In the genomic region with DNA sequence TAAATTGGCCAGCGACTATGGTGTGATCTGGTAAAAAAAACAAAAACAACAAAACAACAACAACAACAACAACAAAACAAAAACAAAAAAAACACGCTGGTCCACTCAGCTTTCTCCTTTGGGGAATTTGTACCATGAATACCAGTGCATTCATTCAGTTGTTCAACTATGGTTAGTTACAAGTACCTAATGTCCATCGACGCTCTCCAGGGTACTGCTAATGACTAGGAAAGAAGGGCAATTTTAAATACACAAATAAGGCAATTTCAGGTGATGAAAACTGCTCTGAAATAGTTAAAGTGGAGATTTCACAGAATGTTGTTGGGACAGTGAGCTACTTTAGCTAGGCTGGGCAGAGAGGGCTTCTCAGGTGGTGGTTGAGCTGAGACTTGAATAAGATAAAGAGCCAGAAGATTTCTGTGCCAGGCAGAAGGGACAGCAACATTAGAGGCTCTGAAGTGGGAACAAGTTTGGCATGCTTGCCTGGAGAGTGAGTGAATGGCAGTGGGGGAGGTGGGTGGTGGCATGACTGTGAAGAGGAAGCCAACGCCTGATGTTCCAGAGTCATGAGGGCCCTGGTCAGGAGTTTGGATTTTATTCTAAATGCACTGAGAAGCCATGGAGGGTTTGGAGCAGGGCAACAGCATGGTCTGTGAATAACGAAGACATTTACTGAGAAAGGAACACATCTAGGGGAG, we compare ENCODE assay signal across 20 cellular contexts. TPM values are rescaled to one million over a fixed set of nuclear protein-coding genes. Genes with fewer than 3 reads are reported as not detected.
DNase-seq lines count a peak whose midpoint lies in the region; ATAC-seq, FAIRE-seq and TF ChIP-seq lines count a peak whose summit lies in the region.
"Had no signal": no experiment of that assay in that cellular context is flagged by ENCODE, and none has a peak within 500 bp of the region (broad histone marks: within the 10 kb centered on the region; RNA-seq: fewer than 3 reads in every experiment).

No MANE protein-coding gene starts in this region.

- intact Hi-C loops in GM12878 (cut with micrococcal nuclease; ENCODE audit: unreplicated experiment) = no loop called here
- intact Hi-C loops in stomach (cut with DNase I; ENCODE audit: low total_unique reads) = no loop called here
- intact Hi-C loops in sciatic nerve (cut with DNase I) = no loop called here

- no peaks in the 10 kb centered on the region for H3K9me3 ChIP-seq in A549
- no peaks in the 10 kb centered on the region for H3K9me3 ChIP-seq in GM23248 (ENCODE audit: low read depth)
- H3K9me3 ChIP-seq in GM12878 (replicated peaks; ENCODE audit: control insufficient read depth, insufficient read depth, low read length) = no peaks in the 10 kb centered on the region
- H3K9me3 ChIP-seq in stomach = no peaks in the 10 kb centered on the region
- H3K9me3 ChIP-seq: Peyer's patch had no signal

- FAIRE-seq in A549 (lab: Jason Lieb, UNC) (no peak), GM12878 (lab: Jason Lieb, UNC) (no peak)
- FAIRE-seq: G401.6, HTR-8/SVneo had no signal

- TF ChIP-seq EP300 in A549 (IDR thresholded peaks at IDR 0.05) (no peak), GM12878 (IDR thresholded peaks at IDR 0.05; ENCODE audit: borderline replicate concordance in 1 of 2, control insufficient read depth in 1 of 2, low read depth in 2 of 2, low read length in 2 of 2) (no peak), stomach (IDR thresholded peaks at IDR 0.05) (no peak)

- H3K4me3 ChIP-seq in A549 = no peak overlapping the region
- no peak overlapping the region for H3K4me3 ChIP-seq in GM23248
- H3K4me3 ChIP-seq in GM12878 = no peak overlapping the region
- no peak overlapping the region for H3K4me3 ChIP-seq in fibroblast of pulmonary artery (replicated peaks; ENCODE audit: low read depth, low read length)
- no peak overlapping the region for H3K4me3 ChIP-seq in stomach
- H3K4me3 ChIP-seq: Peyer's patch had no signal

- RAD21 ChIA-PET in GM12878 (lab: Charles Lee; ENCODE audit: unreplicated experiment) = interaction anchor here (0.5 kb wide), 1 partner anchor 176 kb away, joined by 4 read pairs; no protein-coding TSS in a partner anchor

- H4K20me1 ChIP-seq in GM23248 (ENCODE audit: insufficient read depth) = no peaks in the 10 kb centered on the region
- no peaks in the 10 kb centered on the region for H4K20me1 ChIP-seq in GM12878 (ENCODE audit: control insufficient read depth, insufficient read depth)

- POLR2A ChIA-PET in A549 (lab: Yijun Ruan, JAX) (interaction anchor here (1.5 kb wide), 1 partner anchor 11 kb away, joined by 4 read pairs; no protein-coding TSS in a partner anchor), GM12878 (lab: Charles Lee) (no interaction called here)

- H3K27ac ChIP-seq in A549 (no peak overlapping the region), GM23248 (no peak overlapping the region), GM12878 (ENCODE audit: control insufficient read depth, insufficient read depth) (no peak overlapping the region), stomach (no peak overlapping the region)
- H3K27ac ChIP-seq: Peyer's patch had no signal

- DNase-seq in A549 (ENCODE audit: low read depth in 1 of 2, low spot score in 1 of 2) (no peak), GM23248 (peak; percentile 47), GM12878 (ENCODE audit: low read depth, low spot score) (no peak), fibroblast of pulmonary artery (ENCODE audit: low read depth) (peak; percentile 34), stomach (no peak), activated gamma-delta T cell (lab: John Stamatoyannopoulos, UW) (no peak), sciatic nerve (ENCODE audit: low spot score) (no peak), Ammon's horn (ENCODE audit: low spot score) (no peak)
- DNase-seq: DND-41, HCEC 1CT, NCI-H1092 treated with DMSO at 0.1 percent for 48 hours, NCI-H146, NCI-H2029 treated with DMSO at 0.1 percent for 48 hours, NCI-H2171 treated with DMSO at 0.1 percent for 48 hours, NCI-H446 treated with DMSO at 0.1 percent for 48 hours, NCI-H69, Peyer's patch, SHP77 had no signal

- H3K9ac ChIP-seq in GM23248 (no peak overlapping the region), GM12878 (ENCODE audit: control insufficient read depth, insufficient read depth, low read length) (no peak overlapping the region)

- ATAC-seq in A549 = no peak
- no peak for ATAC-seq in GM12878
- no peak for ATAC-seq in sciatic nerve

- SMC1A ChIA-PET in GM12878 (lab: Charles Lee; ENCODE audit: uncharacterized antibody, unreplicated experiment) = interaction anchor here (0.6 to 1.4 kb wide), 3 partner anchors 12 to 372 kb away, joined by 4 read pairs; no protein-coding TSS in a partner anchor

- H3K4me1 ChIP-seq in A549 (peaks cover 6% of the 10 kb centered on the region), GM23248 (ENCODE audit: insufficient read depth) (peaks cover 29% of the 10 kb centered on the region), GM12878 (ENCODE audit: control insufficient read depth, insufficient read depth, low read length) (no peaks in the 10 kb centered on the region), stomach (peaks cover 0 to 6% (median 0%) of the 10 kb centered on the region in 4 donors)
- H3K4me1 ChIP-seq: Peyer's patch had no signal

- no peaks in the 10 kb centered on the region for H3K27me3 ChIP-seq in GM23248 (replicated peaks; ENCODE audit: insufficient read depth)
- H3K27me3 ChIP-seq in GM12878 (replicated peaks in 1 of 2; ENCODE audit: control insufficient read depth in 2 of 2, insufficient read depth in 2 of 2, low read length in 1 of 2) = no peaks in the 10 kb centered on the region
- no peaks in the 10 kb centered on the region for H3K27me3 ChIP-seq in stomach
- H3K27me3 ChIP-seq: Peyer's patch had no signal

- 0 out of 2 replicates have a peak, but pooled peaks cover 5% of the 10 kb centered on the region for H3K9me2 ChIP-seq in GM23248 (ENCODE audit: insufficient read depth)

- H3K4me2 ChIP-seq in A549 = no peak overlapping the region
- H3K4me2 ChIP-seq in GM23248 (ENCODE audit: unreplicated experiment) = no peak overlapping the region
- no peak overlapping the region for H3K4me2 ChIP-seq in GM12878 (ENCODE audit: control insufficient read depth, insufficient read depth)

- TF ChIP-seq CTCF in A549 (IDR thresholded peaks at IDR 0.05) = no peak
- TF ChIP-seq CTCF in GM12878 (IDR thresholded peaks at IDR 0.05 in 2 of 3, conservative IDR thresholded peaks at IDR 0.05 in 1 of 3; ENCODE audit: control insufficient read depth in 2 of 3, extremely low read depth in 1 of 3, insufficient read depth in 1 of 3, low read depth in 3 of 3, low read length in 3 of 3) = no peak
- TF ChIP-seq CTCF in fibroblast of pulmonary artery (IDR thresholded peaks at IDR 0.05; ENCODE audit: low read length, missing control alignments) = no peak
- no peak for TF ChIP-seq CTCF in stomach (IDR thresholded peaks at IDR 0.05)

- TF ChIP-seq POLR2A in A549 (IDR thresholded peaks at IDR 0.05; ENCODE audit: low read length) = no peak
- TF ChIP-seq POLR2A in GM12878 (IDR thresholded peaks at IDR 0.05; ENCODE audit: low read depth, low read length) = no peak
- no peak for TF ChIP-seq POLR2A in stomach (IDR thresholded peaks at IDR 0.05)

- 90% methylated on average over 6 of the region's 6 CpGs for WGBS in A549 (ENCODE audit: missing lambda C conversion rate)
- 81 to 88% methylated on average over 6 of the region's 6 CpGs for WGBS in GM23248 (ENCODE audit: low coverage in 1 of 2, low lambda C conversion rate in 2 of 2, missing lambda C conversion rate in 2 of 2), 2 experiments
- WGBS in GM12878 (ENCODE audit: insufficient coverage, insufficient replicate concordance, low lambda C conversion rate, missing lambda C conversion rate) = 71% methylated on average over 6 of the region's 6 CpGs
- 87 to 97% (median 91%) methylated on average over 6 of the region's 6 CpGs for WGBS in stomach, 5 donors

- in situ Hi-C loops in GM23248 (cut with MboI) (no loop called here), GM12878 (cut with MboI) (no loop called here)

- no peaks in the 10 kb centered on the region for H3K36me3 ChIP-seq in GM23248 (ENCODE audit: low read depth)
- no peaks in the 10 kb centered on the region for H3K36me3 ChIP-seq in GM12878 (ENCODE audit: control insufficient read depth in 2 of 2, insufficient read depth in 2 of 2, low read length in 1 of 2)
- H3K36me3 ChIP-seq in stomach = no peaks in the 10 kb centered on the region
- H3K36me3 ChIP-seq: Peyer's patch had no signal

- no peak overlapping the region for H2AFZ ChIP-seq in GM23248
- H2AFZ ChIP-seq in GM12878 (ENCODE audit: control insufficient read depth, low read depth, low read length) = no peak overlapping the region

- no peaks in the 10 kb centered on the region for H3K79me2 ChIP-seq in GM23248 (ENCODE audit: insufficient read depth)
- H3K79me2 ChIP-seq in GM12878 (ENCODE audit: control insufficient read depth, insufficient read depth, low read length) = no peaks in the 10 kb centered on the region

- TF ChIP-seq RAD21 in A549 (conservative IDR thresholded peaks at IDR 0.05 in 1 of 2, IDR thresholded peaks at IDR 0.05 in 1 of 2) = no peak
- TF ChIP-seq RAD21 in GM12878 (IDR thresholded peaks at IDR 0.05; ENCODE audit: insufficient read depth, low read depth, low read length) = no peak

- H3F3A ChIP-seq in GM23248 (ENCODE audit: insufficient read depth) = peaks cover 11% of the 10 kb centered on the region

- no TSS peak for BruUV-seq in GM12878 (replicated peaks; lab: Mats Ljungman, UMichigan)

- CTCF ChIA-PET in A549 (lab: Yijun Ruan, JAX) (interaction anchor here (1.0 kb wide), 1 partner anchor 143 kb away, joined by 3 read pairs; no protein-coding TSS in a partner anchor), GM12878 (lab: Yijun Ruan, JAX) (no interaction called here)

RNA-seq across cellular contexts. Expression of a gene that starts 45.8 kb away (rescaled TPM):
- polyA plus RNA-seq in A549 (2011; rRNA removed) (48.1 and 48.2 TPM in 2 replicates), A549 (2017; fragmentation: RNase III; extraction: RNeasy Plus Mini Kit Qiagen cat#74134 plus additional on column Dnase treatment) (105 to 128 TPM (median 124 TPM) in 3 replicates), GM23248 (2016; fragmentation: Nextera tagmentation; extraction: Ambion mirVana) (173 and 186 TPM in 2 replicates), GM12878 (2011; rRNA removed) (11.0 and 21.5 TPM in 2 replicates), GM12878 (2014; fragmentation: Illumina TruSeq; extraction: Trizol) (38.4 and 57.5 TPM in 2 replicates), GM12878 (2014; fragmentation: Nextera tagmentation; extraction: Ambion mirVana) (10 to 100 TPM in 1 of 2 experiments, 1 to 10 TPM in 1; 7.0 to 12.5 TPM), GM12878 (2014; rRNA removed) (9.0 and 10.2 TPM in 2 replicates), GM12878 (2016; fragmentation: Nextera tagmentation; extraction: Ambion mirVana) (10 to 100 TPM; 23.8 to 25.4 TPM), stomach (10 to 100 TPM; 18.4 to 42.1 (median 35.1) TPM)
- 19.2 and 21.0 TPM in 2 replicates for polyA plus RNA-seq in A549 (2012; cell fraction: cytosol; rRNA removed)
- 5.0 and 7.3 TPM in 2 replicates for polyA plus RNA-seq in A549 (2012; cell fraction: nucleus; rRNA removed)
- polyA minus RNA-seq in A549 (2011; rRNA and poly(A)+ RNA removed) = 4.4 and 5.9 TPM in 2 replicates
- 97.4 and 117 TPM in 2 replicates for total RNA-seq in GM23248 (2014; rRNA removed; shearing (Covaris generic))
- total RNA-seq in GM12878 (2013; cell fraction: nucleolus; rRNA removed) = 17.0 and 19.7 TPM in 2 replicates
- total RNA-seq in GM12878 (2014; rRNA removed) (6.3 and 7.0 TPM in 2 replicates), GM12878 (2014; rRNA removed; fragmentation: Illumina TruSeq; extraction: Trizol) (11.5 TPM in 2 replicates), GM12878 (2021) (27.5 and 30.2 TPM in 2 replicates), stomach (100 to 1,000 TPM in 1 of 5 donors, 10 to 100 TPM in 3, 1 to 10 TPM in 1; 7.2 to 101 (median 79.4) TPM), sciatic nerve (53.9 TPM)
- 11.8 TPM for polyA plus RNA-seq in GM12878 (2011; ENCODE audit: low read depth)
- 2.6 and 3.8 TPM in 2 replicates for polyA plus RNA-seq in GM12878 (2011; cell fraction: cytosol; rRNA removed)
- 4.5 and 4.7 TPM in 2 replicates for polyA plus RNA-seq in GM12878 (2011; cell fraction: nucleus; rRNA removed)
- polyA plus RNA-seq in GM12878 (2012) = 32.0 and 37.9 TPM in 2 replicates
- polyA minus RNA-seq in GM12878 (2011; rRNA and poly(A)+ RNA removed) = 2.1 and 2.3 TPM in 2 replicates
- 1.9 and 2.4 TPM in 2 replicates for polyA minus RNA-seq in GM12878 (2011; cell fraction: cytosol; rRNA and poly(A)+ RNA removed)
- polyA minus RNA-seq in GM12878 (2011; cell fraction: nucleus; rRNA and poly(A)+ RNA removed) = 3.4 and 3.9 TPM in 2 replicates

Comparison
In these comparisons a context has a peak if more than half of its experiments do, and no peak if none do; other contexts are left out.
1. DNase-seq: peak in GM23248 (single experiment) and fibroblast of pulmonary artery (single experiment); none in A549 (0 of 2), GM12878 (single experiment), stomach (single experiment), activated gamma-delta T cell (single experiment), sciatic nerve (single experiment) and Ammon's horn (single experiment).